In genomic region chrX:132590350-132591026, GRCh38 we compare ENCODE assay signal across 9 cellular contexts.
"Had no signal": no experiment of that assay in that cellular context is flagged by ENCODE, and none has a peak within 500 bp of the region (broad histone marks: within the 10 kb centered on the region; RNA-seq: fewer than 3 reads in every experiment).

No MANE protein-coding gene starts in this region.

- H3K27ac ChIP-seq: GM23248, HL-60 had no signal

- FAIRE-seq: K562 had no signal

- ATAC-seq: HCT116, K562 had no signal

- H3K4me3 ChIP-seq: GM23248, HAP-1, K562 had no signal

- H3K36me3 ChIP-seq: HAP-1 had no signal

- H2AFZ ChIP-seq: GM23248 had no signal

- H3K9ac ChIP-seq: GM23248 had no signal

- DNase-seq: GM23248, GOT3, H7, HFFc6, IMR-90 had no signal

- H3K9me3 ChIP-seq: HAP-1 had no signal
